In genomic region chr5:117110548-117110947, GRCh38 we compare ENCODE assay signal across 1 cellular context.
TF ChIP-seq lines count a peak whose summit lies in the region.

No MANE protein-coding gene starts in this region.

TF ChIP-seq in WTC11, 78 proteins besides CTCF, POLR2A, EP300 and RAD21 (continued from another document):
- TF ChIP-seq ZNF425 (CRISPR knock-in tag; conservative IDR thresholded peaks at IDR 0.05): no peak
- no peak for TF ChIP-seq ZBTB43 (CRISPR knock-in tag; IDR thresholded peaks at IDR 0.05)
- TF ChIP-seq ZNF396 (CRISPR knock-in tag; IDR thresholded peaks at IDR 0.05; ENCODE audit: borderline replicate concordance): no peak
- TF ChIP-seq ZNF219 (CRISPR knock-in tag; IDR thresholded peaks at IDR 0.05; ENCODE audit: borderline replicate concordance): no peak
- TF ChIP-seq PRRX2 (CRISPR knock-in tag; IDR thresholded peaks at IDR 0.05): no peak
- TF ChIP-seq FOXJ3 (CRISPR knock-in tag; IDR thresholded peaks at IDR 0.05; ENCODE audit: borderline replicate concordance): no peak
- TF ChIP-seq JAZF1 (CRISPR knock-in tag; IDR thresholded peaks at IDR 0.05): no peak
